Comparison of ENCODE assay signal across 1 cellular context in the genomic region with DNA sequence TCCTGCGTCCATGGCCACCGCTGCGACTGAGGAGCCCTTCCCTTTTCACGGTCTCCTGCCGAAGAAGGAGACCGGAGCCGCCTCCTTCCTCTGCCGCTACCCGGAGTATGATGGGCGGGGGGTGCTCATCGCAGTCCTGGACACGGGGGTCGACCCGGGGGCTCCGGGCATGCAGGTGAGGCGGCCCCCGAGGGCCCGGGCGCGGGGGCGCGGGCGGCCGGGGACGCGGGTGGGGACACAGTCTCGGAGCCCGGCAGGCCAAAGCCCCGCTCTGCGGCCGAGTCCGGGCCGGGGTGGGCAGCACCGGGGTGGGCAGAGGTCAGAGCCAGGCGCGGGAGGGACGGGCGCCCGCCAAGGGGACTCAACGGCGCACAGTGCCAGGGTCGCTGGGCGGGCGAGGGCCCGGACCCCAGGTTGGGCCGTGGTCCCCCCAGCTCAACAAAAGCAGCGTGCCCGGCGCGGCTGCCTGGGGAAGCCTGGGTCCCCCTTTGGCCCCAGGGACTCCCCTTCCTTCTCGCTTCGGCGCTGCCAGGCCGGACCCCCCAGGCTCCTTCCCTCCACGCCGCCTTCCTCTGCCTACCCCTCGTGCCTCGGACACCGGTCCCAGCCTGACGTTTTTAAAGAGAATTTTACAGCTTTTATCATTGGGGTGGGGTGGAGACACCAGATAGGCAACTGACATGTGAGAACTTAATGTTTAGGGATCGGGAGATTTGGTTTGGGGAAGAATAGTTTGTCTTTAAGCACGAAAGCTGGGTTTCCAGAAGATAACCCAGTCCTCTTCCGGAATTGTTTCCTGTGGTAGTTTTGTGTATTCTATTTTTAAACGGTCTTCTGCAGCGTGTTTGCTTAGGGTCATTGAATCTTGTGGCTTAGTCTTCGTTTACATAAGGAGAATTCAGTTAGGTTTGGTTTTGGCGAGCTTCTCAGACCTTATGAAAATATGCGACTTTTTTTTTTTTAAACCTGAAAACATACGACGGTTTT.
A peak's percentile ranks its signal among the peaks of the same experiment; 100 is the strongest.
TF ChIP-seq lines count a peak whose summit lies in the region.

No MANE protein-coding gene starts in this region.

TF ChIP-seq in HepG2, 621 proteins besides CTCF, POLR2A, EP300 and RAD21 (continues in another document):
- TF ChIP-seq GTF3A (CRISPR knock-in tag; conservative IDR thresholded peaks at IDR 0.05) (0 out of 2 replicates have a peak, but pooled peaks have one; percentile 23), ZNF792 (CRISPR knock-in tag; IDR thresholded peaks at IDR 0.05) (no peak), ZNF552 (CRISPR knock-in tag; IDR thresholded peaks at IDR 0.05; ENCODE audit: borderline replicate concordance) (peak; percentile 34; the same call in 1 of the 2 replicates), MTA3 (CRISPR knock-in tag; IDR thresholded peaks at IDR 0.05) (no peak), ZNF234 (CRISPR knock-in tag; conservative IDR thresholded peaks at IDR 0.05) (0 out of 2 replicates have a peak, but pooled peaks have one; percentile 67), AGO2 (optimal IDR thresholded peaks at IDR 0.05; ENCODE audit: low read depth, low read length) (peak; percentile 24), ZNF891 (CRISPR knock-in tag; IDR thresholded peaks at IDR 0.05) (no peak), SALL2 (CRISPR knock-in tag; IDR thresholded peaks at IDR 0.05) (peak; percentile 54; the same call in 1 of the 2 replicates), HIVEP1 (CRISPR knock-in tag; IDR thresholded peaks at IDR 0.05) (0 out of 2 replicates have a peak, but pooled peaks have one; percentile 13), ZFP36L2 (CRISPR knock-in tag; IDR thresholded peaks at IDR 0.05) (no peak), REL (CRISPR knock-in tag; conservative IDR thresholded peaks at IDR 0.05) (peak; percentile 51; the same call in 1 of the 2 replicates), SAFB2 (CRISPR knock-in tag; IDR thresholded peaks at IDR 0.05; ENCODE audit: borderline replicate concordance, low read depth) (peak; percentile 23; the same call in 1 of the 2 replicates), ZNF235 (CRISPR knock-in tag; IDR thresholded peaks at IDR 0.05; ENCODE audit: borderline replicate concordance) (0 out of 2 replicates have a peak, but pooled peaks have one; percentile 31), ZNF543 (CRISPR knock-in tag; IDR thresholded peaks at IDR 0.05) (0 out of 2 replicates have a peak, but pooled peaks have one; percentile 31), TMF1 (CRISPR knock-in tag; IDR thresholded peaks at IDR 0.05; ENCODE audit: low read depth) (0 out of 2 replicates have a peak, but pooled peaks have one; percentile 34), ZNF441 (CRISPR knock-in tag; IDR thresholded peaks at IDR 0.05; ENCODE audit: borderline replicate concordance) (peak; percentile 12; the same call in 1 of the 2 replicates), SIN3A (IDR thresholded peaks at IDR 0.05; ENCODE audit: borderline replicate concordance, low read depth, low read length) (0 out of 2 replicates have a peak, but pooled peaks have one; percentile 53), RFXAP (CRISPR knock-in tag; IDR thresholded peaks at IDR 0.05; ENCODE audit: borderline replicate concordance) (no peak), GZF1 (CRISPR knock-in tag; IDR thresholded peaks at IDR 0.05) (no peak), ZNF780A (CRISPR knock-in tag; IDR thresholded peaks at IDR 0.05) (0 out of 2 replicates have a peak, but pooled peaks have one; percentile 24), ZNF343 (CRISPR knock-in tag; IDR thresholded peaks at IDR 0.05) (0 out of 2 replicates have a peak, but pooled peaks have one; percentile 17), ATF1 (CRISPR knock-in tag; IDR thresholded peaks at IDR 0.05) (0 out of 2 replicates have a peak, but pooled peaks have one; percentile 16), PHF8 (CRISPR knock-in tag; IDR thresholded peaks at IDR 0.05) (peak; percentile 49; the same call in 1 of the 2 replicates), ZSCAN9 (CRISPR knock-in tag; IDR thresholded peaks at IDR 0.05; ENCODE audit: borderline replicate concordance) (no peak), HMG20B (CRISPR knock-in tag; conservative IDR thresholded peaks at IDR 0.05) (no peak), TRIM24 (CRISPR knock-in tag; IDR thresholded peaks at IDR 0.05) (no peak), ZNF790 (CRISPR knock-in tag; IDR thresholded peaks at IDR 0.05; ENCODE audit: borderline replicate concordance) (0 out of 2 replicates have a peak, but pooled peaks have one; percentile 0), JARID2 (CRISPR knock-in tag; IDR thresholded peaks at IDR 0.05; ENCODE audit: insufficient replicate concordance) (no peak), ZNF558 (CRISPR knock-in tag; IDR thresholded peaks at IDR 0.05; ENCODE audit: borderline replicate concordance) (peak; percentile 8; the same call in 1 of the 2 replicates), SAP130 (CRISPR knock-in tag; IDR thresholded peaks at IDR 0.05; ENCODE audit: low read depth) (peak; percentile 66), MAFK (conservative IDR thresholded peaks at IDR 0.05 in 1 of 2, IDR thresholded peaks at IDR 0.05 in 1 of 2; ENCODE audit: low read length in 2 of 2) (no peak), HDAC1 (CRISPR knock-in tag; IDR thresholded peaks at IDR 0.05) (peak; percentile 71; the same call in 1 of the 2 replicates), U2AF1 (optimal IDR thresholded peaks at IDR 0.05; ENCODE audit: low read depth, low read length) (no peak), ZNF883 (CRISPR knock-in tag; IDR thresholded peaks at IDR 0.05; ENCODE audit: not compliant biosample characterization) (peak; percentile 23), U2AF2 (IDR thresholded peaks at IDR 0.05; ENCODE audit: low read depth, low read length) (no peak)
- TF ChIP-seq, protein P1, sequence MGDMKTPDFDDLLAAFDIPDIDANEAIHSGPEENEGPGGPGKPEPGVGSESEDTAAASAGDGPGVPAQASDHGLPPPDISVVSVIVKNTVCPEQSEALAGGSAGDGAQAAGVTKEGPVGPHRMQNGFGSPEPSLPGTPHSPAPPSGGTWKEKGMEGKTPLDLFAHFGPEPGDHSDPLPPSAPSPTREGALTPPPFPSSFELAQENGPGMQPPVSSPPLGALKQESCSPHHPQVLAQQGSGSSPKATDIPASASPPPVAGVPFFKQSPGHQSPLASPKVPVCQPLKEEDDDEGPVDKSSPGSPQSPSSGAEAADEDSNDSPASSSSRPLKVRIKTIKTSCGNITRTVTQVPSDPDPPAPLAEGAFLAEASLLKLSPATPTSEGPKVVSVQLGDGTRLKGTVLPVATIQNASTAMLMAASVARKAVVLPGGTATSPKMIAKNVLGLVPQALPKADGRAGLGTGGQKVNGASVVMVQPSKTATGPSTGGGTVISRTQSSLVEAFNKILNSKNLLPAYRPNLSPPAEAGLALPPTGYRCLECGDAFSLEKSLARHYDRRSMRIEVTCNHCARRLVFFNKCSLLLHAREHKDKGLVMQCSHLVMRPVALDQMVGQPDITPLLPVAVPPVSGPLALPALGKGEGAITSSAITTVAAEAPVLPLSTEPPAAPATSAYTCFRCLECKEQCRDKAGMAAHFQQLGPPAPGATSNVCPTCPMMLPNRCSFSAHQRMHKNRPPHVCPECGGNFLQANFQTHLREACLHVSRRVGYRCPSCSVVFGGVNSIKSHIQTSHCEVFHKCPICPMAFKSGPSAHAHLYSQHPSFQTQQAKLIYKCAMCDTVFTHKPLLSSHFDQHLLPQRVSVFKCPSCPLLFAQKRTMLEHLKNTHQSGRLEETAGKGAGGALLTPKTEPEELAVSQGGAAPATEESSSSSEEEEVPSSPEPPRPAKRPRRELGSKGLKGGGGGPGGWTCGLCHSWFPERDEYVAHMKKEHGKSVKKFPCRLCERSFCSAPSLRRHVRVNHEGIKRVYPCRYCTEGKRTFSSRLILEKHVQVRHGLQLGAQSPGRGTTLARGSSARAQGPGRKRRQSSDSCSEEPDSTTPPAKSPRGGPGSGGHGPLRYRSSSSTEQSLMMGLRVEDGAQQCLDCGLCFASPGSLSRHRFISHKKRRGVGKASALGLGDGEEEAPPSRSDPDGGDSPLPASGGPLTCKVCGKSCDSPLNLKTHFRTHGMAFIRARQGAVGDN (CRISPR knock-in tag; IDR thresholded peaks at IDR 0.05): peak; percentile 1; the same call in 1 of the 2 replicates
- TF ChIP-seq, protein P2, sequence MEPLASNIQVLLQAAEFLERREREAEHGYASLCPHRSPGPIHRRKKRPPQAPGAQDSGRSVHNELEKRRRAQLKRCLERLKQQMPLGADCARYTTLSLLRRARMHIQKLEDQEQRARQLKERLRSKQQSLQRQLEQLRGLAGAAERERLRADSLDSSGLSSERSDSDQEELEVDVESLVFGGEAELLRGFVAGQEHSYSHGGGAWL (CRISPR knock-in tag; IDR thresholded peaks at IDR 0.05): no peak
- TF ChIP-seq, protein P3, sequence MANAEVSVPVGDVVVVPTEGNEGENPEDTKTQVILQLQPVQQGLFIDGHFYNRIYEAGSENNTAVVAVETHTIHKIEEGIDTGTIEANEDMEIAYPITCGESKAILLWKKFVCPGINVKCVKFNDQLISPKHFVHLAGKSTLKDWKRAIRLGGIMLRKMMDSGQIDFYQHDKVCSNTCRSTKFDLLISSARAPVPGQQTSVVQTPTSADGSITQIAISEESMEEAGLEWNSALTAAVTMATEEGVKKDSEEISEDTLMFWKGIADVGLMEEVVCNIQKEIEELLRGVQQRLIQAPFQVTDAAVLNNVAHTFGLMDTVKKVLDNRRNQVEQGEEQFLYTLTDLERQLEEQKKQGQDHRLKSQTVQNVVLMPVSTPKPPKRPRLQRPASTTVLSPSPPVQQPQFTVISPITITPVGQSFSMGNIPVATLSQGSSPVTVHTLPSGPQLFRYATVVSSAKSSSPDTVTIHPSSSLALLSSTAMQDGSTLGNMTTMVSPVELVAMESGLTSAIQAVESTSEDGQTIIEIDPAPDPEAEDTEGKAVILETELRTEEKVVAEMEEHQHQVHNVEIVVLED (CRISPR knock-in tag; IDR thresholded peaks at IDR 0.05; ENCODE audit: borderline replicate concordance): 0 out of 2 replicates have a peak, but pooled peaks have one; percentile 3
- TF ChIP-seq, protein P4, sequence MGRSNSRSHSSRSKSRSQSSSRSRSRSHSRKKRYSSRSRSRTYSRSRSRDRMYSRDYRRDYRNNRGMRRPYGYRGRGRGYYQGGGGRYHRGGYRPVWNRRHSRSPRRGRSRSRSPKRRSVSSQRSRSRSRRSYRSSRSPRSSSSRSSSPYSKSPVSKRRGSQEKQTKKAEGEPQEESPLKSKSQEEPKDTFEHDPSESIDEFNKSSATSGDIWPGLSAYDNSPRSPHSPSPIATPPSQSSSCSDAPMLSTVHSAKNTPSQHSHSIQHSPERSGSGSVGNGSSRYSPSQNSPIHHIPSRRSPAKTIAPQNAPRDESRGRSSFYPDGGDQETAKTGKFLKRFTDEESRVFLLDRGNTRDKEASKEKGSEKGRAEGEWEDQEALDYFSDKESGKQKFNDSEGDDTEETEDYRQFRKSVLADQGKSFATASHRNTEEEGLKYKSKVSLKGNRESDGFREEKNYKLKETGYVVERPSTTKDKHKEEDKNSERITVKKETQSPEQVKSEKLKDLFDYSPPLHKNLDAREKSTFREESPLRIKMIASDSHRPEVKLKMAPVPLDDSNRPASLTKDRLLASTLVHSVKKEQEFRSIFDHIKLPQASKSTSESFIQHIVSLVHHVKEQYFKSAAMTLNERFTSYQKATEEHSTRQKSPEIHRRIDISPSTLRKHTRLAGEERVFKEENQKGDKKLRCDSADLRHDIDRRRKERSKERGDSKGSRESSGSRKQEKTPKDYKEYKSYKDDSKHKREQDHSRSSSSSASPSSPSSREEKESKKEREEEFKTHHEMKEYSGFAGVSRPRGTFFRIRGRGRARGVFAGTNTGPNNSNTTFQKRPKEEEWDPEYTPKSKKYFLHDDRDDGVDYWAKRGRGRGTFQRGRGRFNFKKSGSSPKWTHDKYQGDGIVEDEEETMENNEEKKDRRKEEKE (IDR thresholded peaks at IDR 0.05): no peak
- TF ChIP-seq, protein P5, sequence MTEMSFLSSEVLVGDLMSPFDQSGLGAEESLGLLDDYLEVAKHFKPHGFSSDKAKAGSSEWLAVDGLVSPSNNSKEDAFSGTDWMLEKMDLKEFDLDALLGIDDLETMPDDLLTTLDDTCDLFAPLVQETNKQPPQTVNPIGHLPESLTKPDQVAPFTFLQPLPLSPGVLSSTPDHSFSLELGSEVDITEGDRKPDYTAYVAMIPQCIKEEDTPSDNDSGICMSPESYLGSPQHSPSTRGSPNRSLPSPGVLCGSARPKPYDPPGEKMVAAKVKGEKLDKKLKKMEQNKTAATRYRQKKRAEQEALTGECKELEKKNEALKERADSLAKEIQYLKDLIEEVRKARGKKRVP (CRISPR knock-in tag; IDR thresholded peaks at IDR 0.05): 0 out of 4 replicates have a peak, but pooled peaks of 1 of the 2 experiments have one; percentile 3
- TF ChIP-seq, protein P6, sequence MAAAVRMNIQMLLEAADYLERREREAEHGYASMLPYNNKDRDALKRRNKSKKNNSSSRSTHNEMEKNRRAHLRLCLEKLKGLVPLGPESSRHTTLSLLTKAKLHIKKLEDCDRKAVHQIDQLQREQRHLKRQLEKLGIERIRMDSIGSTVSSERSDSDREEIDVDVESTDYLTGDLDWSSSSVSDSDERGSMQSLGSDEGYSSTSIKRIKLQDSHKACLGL (CRISPR knock-in tag; IDR thresholded peaks at IDR 0.05): peak; percentile 75
- TF ChIP-seq, protein P7, sequence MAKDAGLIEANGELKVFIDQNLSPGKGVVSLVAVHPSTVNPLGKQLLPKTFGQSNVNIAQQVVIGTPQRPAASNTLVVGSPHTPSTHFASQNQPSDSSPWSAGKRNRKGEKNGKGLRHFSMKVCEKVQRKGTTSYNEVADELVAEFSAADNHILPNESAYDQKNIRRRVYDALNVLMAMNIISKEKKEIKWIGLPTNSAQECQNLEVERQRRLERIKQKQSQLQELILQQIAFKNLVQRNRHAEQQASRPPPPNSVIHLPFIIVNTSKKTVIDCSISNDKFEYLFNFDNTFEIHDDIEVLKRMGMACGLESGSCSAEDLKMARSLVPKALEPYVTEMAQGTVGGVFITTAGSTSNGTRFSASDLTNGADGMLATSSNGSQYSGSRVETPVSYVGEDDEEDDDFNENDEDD (CRISPR knock-in tag; IDR thresholded peaks at IDR 0.05; ENCODE audit: borderline replicate concordance): no peak
- TF ChIP-seq, protein P8, sequence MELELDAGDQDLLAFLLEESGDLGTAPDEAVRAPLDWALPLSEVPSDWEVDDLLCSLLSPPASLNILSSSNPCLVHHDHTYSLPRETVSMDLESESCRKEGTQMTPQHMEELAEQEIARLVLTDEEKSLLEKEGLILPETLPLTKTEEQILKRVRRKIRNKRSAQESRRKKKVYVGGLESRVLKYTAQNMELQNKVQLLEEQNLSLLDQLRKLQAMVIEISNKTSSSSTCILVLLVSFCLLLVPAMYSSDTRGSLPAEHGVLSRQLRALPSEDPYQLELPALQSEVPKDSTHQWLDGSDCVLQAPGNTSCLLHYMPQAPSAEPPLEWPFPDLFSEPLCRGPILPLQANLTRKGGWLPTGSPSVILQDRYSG (CRISPR knock-in tag; IDR thresholded peaks at IDR 0.05): 0 out of 2 replicates have a peak, but pooled peaks have one; percentile 62
- TF ChIP-seq, protein P9, sequence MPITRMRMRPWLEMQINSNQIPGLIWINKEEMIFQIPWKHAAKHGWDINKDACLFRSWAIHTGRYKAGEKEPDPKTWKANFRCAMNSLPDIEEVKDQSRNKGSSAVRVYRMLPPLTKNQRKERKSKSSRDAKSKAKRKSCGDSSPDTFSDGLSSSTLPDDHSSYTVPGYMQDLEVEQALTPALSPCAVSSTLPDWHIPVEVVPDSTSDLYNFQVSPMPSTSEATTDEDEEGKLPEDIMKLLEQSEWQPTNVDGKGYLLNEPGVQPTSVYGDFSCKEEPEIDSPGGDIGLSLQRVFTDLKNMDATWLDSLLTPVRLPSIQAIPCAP (CRISPR knock-in tag; IDR thresholded peaks at IDR 0.05; ENCODE audit: low read depth): 0 out of 2 replicates have a peak, but pooled peaks have one; percentile 19
- TF ChIP-seq, protein P10, sequence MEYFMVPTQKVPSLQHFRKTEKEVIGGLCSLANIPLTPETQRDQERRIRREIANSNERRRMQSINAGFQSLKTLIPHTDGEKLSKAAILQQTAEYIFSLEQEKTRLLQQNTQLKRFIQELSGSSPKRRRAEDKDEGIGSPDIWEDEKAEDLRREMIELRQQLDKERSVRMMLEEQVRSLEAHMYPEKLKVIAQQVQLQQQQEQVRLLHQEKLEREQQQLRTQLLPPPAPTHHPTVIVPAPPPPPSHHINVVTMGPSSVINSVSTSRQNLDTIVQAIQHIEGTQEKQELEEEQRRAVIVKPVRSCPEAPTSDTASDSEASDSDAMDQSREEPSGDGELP (IDR thresholded peaks at IDR 0.05; ENCODE audit: borderline replicate concordance, low read depth): no peak
